20 cellular contexts compared by ENCODE assay signal in the genomic region with DNA sequence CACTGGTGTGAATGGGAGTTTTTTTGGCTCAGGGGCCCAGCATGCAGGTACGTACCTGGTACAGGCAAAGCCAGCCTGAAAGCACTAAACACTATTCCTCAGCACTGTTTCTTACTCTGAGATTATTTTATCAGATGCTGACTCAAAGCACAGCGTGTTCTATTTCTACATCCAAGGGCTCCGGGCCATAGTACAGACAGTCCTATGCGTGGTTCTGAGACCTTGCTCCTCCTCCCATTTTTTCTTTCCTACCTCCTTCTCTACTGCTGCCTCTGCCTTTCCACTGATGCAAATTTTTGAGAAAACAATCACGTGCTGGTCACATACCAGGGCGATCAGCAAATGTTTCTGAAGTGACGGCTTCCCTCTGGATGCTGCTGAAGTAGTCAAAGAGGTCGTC. TPM values are rescaled to one million over a fixed set of nuclear protein-coding genes. Genes with fewer than 3 reads are reported as not detected.
DNase-seq lines count a peak whose midpoint lies in the region; ATAC-seq and TF ChIP-seq lines count a peak whose summit lies in the region.
"Had no signal": no experiment of that assay in that cellular context is flagged by ENCODE, and none has a peak within 500 bp of the region (broad histone marks: within the 10 kb centered on the region; RNA-seq: fewer than 3 reads in every experiment).

No MANE protein-coding gene starts in this region.

- peaks cover 8% of the 10 kb centered on the region for H3K4me1 ChIP-seq in left ventricle myocardium inferior

- TF ChIP-seq CTCF in left ventricle myocardium inferior (IDR thresholded peaks at IDR 0.05; ENCODE audit: borderline replicate concordance) (no peak), coronary artery (IDR thresholded peaks at IDR 0.05) (no peak), chondrocyte (IDR thresholded peaks at IDR 0.05) (no peak)

- DNase-seq in left cardiac atrium = no peak
- DNase-seq in left ventricle myocardium inferior = no peak
- no peak for DNase-seq in left ventricle myocardium superior
- DNase-seq in sciatic nerve (ENCODE audit: low spot score) = no peak
- DNase-seq in coronary artery (ENCODE audit: low spot score) = no peak
- no peak for DNase-seq in chondrocyte (ENCODE audit: low spot score)
- no peak for DNase-seq in GF-D8 (lab: John Stamatoyannopoulos, UW)
- DNase-seq: activated T-cell treated with anti-CD3 and anti-CD28 coated beads, Interleukin-2, amount 50 U/mL, for 48 hours; CD4-positive, alpha-beta T cell; MG63; naive thymus-derived CD4-positive, alpha-beta T cell; NCI-H1694 treated with DMSO at 0.1 percent for 48 hours; NCI-H446 treated with DMSO at 0.1 percent for 48 hours; substantia nigra had no signal

- H3K9me3 Mint-ChIP-seq in chondrocyte (ENCODE audit: low read depth) = peaks cover 20% of the 10 kb centered on the region
- H3K9me3 Mint-ChIP-seq: CD4-positive, alpha-beta T cell had no signal

- H3K4me3 Mint-ChIP-seq in chondrocyte (ENCODE audit: unreplicated experiment) = no peak overlapping the region
- H3K4me3 Mint-ChIP-seq: CD4-positive, alpha-beta T cell; naive thymus-derived CD4-positive, alpha-beta T cell had no signal

- H3K27me3 Mint-ChIP-seq in chondrocyte (ENCODE audit: low read depth) = no peaks in the 10 kb centered on the region

- no peaks in the 10 kb centered on the region for H3K9me3 ChIP-seq in left ventricle myocardium inferior (replicated peaks)
- H3K9me3 ChIP-seq: MG63 had no signal

- ATAC-seq in left cardiac atrium (peak; percentile 67 to 94), left ventricle myocardium superior (peak; percentile 77), sciatic nerve (peak; percentile 72), HG03439 (IDR thresholded peaks at IDR 0.05; ENCODE audit: unreplicated experiment) (no peak)
- ATAC-seq: left colon; naive thymus-derived CD4-positive, alpha-beta T cell had no signal

- no peaks in the 10 kb centered on the region for H3K27me3 ChIP-seq in left ventricle myocardium inferior (ENCODE audit: low read depth)
- H3K27me3 ChIP-seq: MG63 had no signal

- H3K27ac ChIP-seq in left ventricle myocardium inferior (replicated peaks) = no peak overlapping the region
- no peak overlapping the region for H3K27ac ChIP-seq in coronary artery
- H3K27ac ChIP-seq: SK-N-MC had no signal

- H3K36me3 Mint-ChIP-seq in chondrocyte (ENCODE audit: low read depth) = no peaks in the 10 kb centered on the region
- H3K36me3 Mint-ChIP-seq: naive thymus-derived CD4-positive, alpha-beta T cell had no signal

- H3K4me1 Mint-ChIP-seq in chondrocyte (ENCODE audit: low read depth) = no peaks in the 10 kb centered on the region
- H3K4me1 Mint-ChIP-seq: naive thymus-derived CD4-positive, alpha-beta T cell had no signal

- H3K36me3 ChIP-seq in left ventricle myocardium inferior = peaks cover 16% of the 10 kb centered on the region

- H3K4me3 ChIP-seq in left ventricle myocardium inferior (no peak overlapping the region), coronary artery (no peak overlapping the region)
- H3K4me3 ChIP-seq: MG63, SK-N-MC had no signal

- intact Hi-C loops in left cardiac atrium (cut with DNase I) = no loop called here
- intact Hi-C loops in left ventricle myocardium inferior (cut with micrococcal nuclease) = no loop called here
- intact Hi-C loops in left ventricle myocardium superior (cut with micrococcal nuclease) = no loop called here
- intact Hi-C loops in sciatic nerve (cut with DNase I) = no loop called here

- H3K27ac Mint-ChIP-seq in chondrocyte (ENCODE audit: unreplicated experiment) = no peak overlapping the region
- H3K27ac Mint-ChIP-seq: CD4-positive, alpha-beta T cell; naive thymus-derived CD4-positive, alpha-beta T cell had no signal

RNA-seq across cellular contexts. Expression of a gene that starts 36.3 kb away (rescaled TPM):
- total RNA-seq in left cardiac atrium (10 to 100 TPM; 14.3 to 25.8 TPM), left ventricle myocardium inferior (16.7 TPM), left ventricle myocardium superior (20.9 TPM), sciatic nerve (22.7 TPM), chondrocyte (1.0 to 1.3 TPM (median 1.1 TPM) in 3 replicates)
- total RNA-seq: CD4-positive, alpha-beta T cell; endothelial cell of umbilical vein; OCI-LY7; pulmonary artery endothelial cell had no signal
